Comparison of ENCODE assay signal across 8 cellular contexts in the genomic region with DNA sequence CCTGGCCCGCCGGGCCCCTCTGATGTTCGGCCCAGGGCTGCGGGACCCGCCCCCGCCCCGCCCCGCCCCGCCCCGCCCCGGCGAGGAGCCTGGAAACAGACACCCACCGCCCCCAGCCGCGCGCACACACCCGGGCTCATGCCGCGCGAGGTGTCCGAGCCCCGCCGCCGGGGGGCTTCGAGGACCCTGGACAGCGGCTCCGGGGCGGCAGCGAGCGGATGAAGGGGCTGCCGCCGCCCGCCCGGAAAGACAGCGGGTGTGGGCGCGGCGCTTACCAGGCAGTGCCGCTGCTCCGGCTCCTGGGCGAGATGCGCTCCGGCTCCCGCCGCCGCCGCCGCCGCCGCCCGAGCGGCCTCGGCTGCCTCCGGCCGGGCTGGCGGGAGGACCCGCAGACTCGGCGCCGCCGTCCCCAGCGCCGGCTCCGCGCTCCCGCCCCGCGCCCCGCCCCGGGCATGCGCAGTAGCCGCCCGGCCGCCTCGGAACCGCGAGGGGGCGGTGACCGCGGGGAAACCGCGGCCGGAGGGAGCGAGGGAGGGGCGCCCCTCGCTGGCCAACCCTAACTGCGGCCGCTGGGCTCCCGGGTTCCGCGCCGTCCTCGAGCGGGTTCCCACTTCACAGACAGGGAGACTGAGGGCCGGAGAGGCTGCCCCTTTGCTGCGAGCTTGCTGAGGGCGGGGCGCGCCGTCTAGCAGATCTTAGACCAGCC. TPM values are rescaled to one million over a fixed set of nuclear protein-coding genes. Genes with fewer than 3 reads are reported as not detected.
DNase-seq lines count a peak whose midpoint lies in the region; ATAC-seq and TF ChIP-seq lines count a peak whose summit lies in the region.

GPRIN1 (minus strand) TSS at position 433 of the 706 bp plus-strand sequence. CDS start 10,322 bp downstream, outside the sequence.

- peaks cover 3 to 5% of the 10 kb centered on the region in 2 donors for H3K27me3 ChIP-seq in naive thymus-derived CD4-positive, alpha-beta T cell (ENCODE audit: control insufficient read depth in 2 of 2, insufficient read depth in 2 of 2, low read length in 2 of 2)
- peaks cover 33% of the 10 kb centered on the region for H3K27me3 ChIP-seq in suprapubic skin

- H3K9me3 Mint-ChIP-seq in activated CD8-positive, alpha-beta T cell treated with anti-CD3 and anti-CD28 coated beads, Interleukin-2, amount 10 ng/mL, durations not matched to agents 7 days and 5 days (ENCODE audit: insufficient read depth) = no peaks in the 10 kb centered on the region
- H3K9me3 Mint-ChIP-seq in naive thymus-derived CD4-positive, alpha-beta T cell = peaks cover 0 to 7% (median 0%) of the 10 kb centered on the region in 11 donors

- H3K27ac ChIP-seq in naive thymus-derived CD4-positive, alpha-beta T cell (ENCODE audit: low read depth, low read length) = no peak within 1 kb of the TSS
- no peak within 1 kb of the TSS for H3K27ac ChIP-seq in suprapubic skin

- peak within 1 kb of the TSS; percentile 73 for H3K27ac Mint-ChIP-seq in activated CD8-positive, alpha-beta T cell treated with anti-CD3 and anti-CD28 coated beads, Interleukin-2, amount 10 ng/mL, durations not matched to agents 7 days and 5 days
- H3K27ac Mint-ChIP-seq in naive thymus-derived CD4-positive, alpha-beta T cell = peak within 1 kb of the TSS in 3 of 9 donors; percentile 21 to 77 (median 45)

- no peak for TF ChIP-seq EP300 in suprapubic skin (IDR thresholded peaks at IDR 0.05)

- ATAC-seq in GM18858 (IDR thresholded peaks at IDR 0.05; ENCODE audit: unreplicated experiment) (peak; percentile 70), HG03045 (IDR thresholded peaks at IDR 0.05; ENCODE audit: unreplicated experiment) (peak; percentile 81)
- peak; percentile 76 for ATAC-seq in activated CD8-positive, alpha-beta T cell treated with anti-CD3 and anti-CD28 coated beads, Interleukin-2, amount 10 ng/mL, durations not matched to agents 7 days and 5 days
- ATAC-seq in naive thymus-derived CD4-positive, alpha-beta T cell = peak; percentile 72

- no peak within 1 kb of the TSS for H3K4me3 ChIP-seq in naive thymus-derived CD4-positive, alpha-beta T cell (ENCODE audit: low read length)
- H3K4me3 ChIP-seq in suprapubic skin = peak within 1 kb of the TSS; percentile 55

- no peaks in the 10 kb centered on the region for H3K36me3 Mint-ChIP-seq in activated CD8-positive, alpha-beta T cell treated with anti-CD3 and anti-CD28 coated beads, Interleukin-2, amount 10 ng/mL, durations not matched to agents 7 days and 5 days (ENCODE audit: low read depth)
- H3K36me3 Mint-ChIP-seq in naive thymus-derived CD4-positive, alpha-beta T cell = peaks cover 0 to 6% (median 0%) of the 10 kb centered on the region in 5 donors

- peaks cover 41% of the 10 kb centered on the region for H3K27me3 Mint-ChIP-seq in activated CD8-positive, alpha-beta T cell treated with anti-CD3 and anti-CD28 coated beads, Interleukin-2, amount 10 ng/mL, durations not matched to agents 7 days and 5 days (ENCODE audit: low read depth)
- H3K27me3 Mint-ChIP-seq in naive thymus-derived CD4-positive, alpha-beta T cell = peaks cover 20 to 44% (median 28%) of the 10 kb centered on the region in 5 donors

- no peaks in the 10 kb centered on the region for H3K36me3 ChIP-seq in naive thymus-derived CD4-positive, alpha-beta T cell (ENCODE audit: control insufficient read depth in 2 of 3, insufficient read depth in 3 of 3, low read length in 3 of 3)
- no peaks in the 10 kb centered on the region for H3K36me3 ChIP-seq in suprapubic skin

- peak within 1 kb of the TSS; percentile 85 for H3K4me3 Mint-ChIP-seq in activated CD8-positive, alpha-beta T cell treated with anti-CD3 and anti-CD28 coated beads, Interleukin-2, amount 10 ng/mL, durations not matched to agents 7 days and 5 days
- peak within 1 kb of the TSS; percentile 82 to 95 (median 90) for H3K4me3 Mint-ChIP-seq in naive thymus-derived CD4-positive, alpha-beta T cell

- CTCF ChIA-PET in activated CD8-positive, alpha-beta T cell treated with anti-CD3 and anti-CD28 coated beads, Interleukin-2, amount 10 ng/mL, durations not matched to agents 7 days and 5 days (lab: Charles Lee) = no interaction called here
- CTCF ChIA-PET in naive thymus-derived CD4-positive, alpha-beta T cell (lab: Charles Lee) = no interaction called here

- no CpG with 5 or more reads among the region's 100 CpGs for WGBS in suprapubic skin

- POLR2A ChIA-PET in activated CD8-positive, alpha-beta T cell treated with anti-CD3 and anti-CD28 coated beads, Interleukin-2, amount 10 ng/mL, durations not matched to agents 7 days and 5 days (lab: Charles Lee) = no interaction called here
- POLR2A ChIA-PET in naive thymus-derived CD4-positive, alpha-beta T cell (lab: Charles Lee) = no interaction called here

- TF ChIP-seq CTCF in suprapubic skin (IDR thresholded peaks at IDR 0.05) = no peak

- TF ChIP-seq POLR2A in erythroblast (IDR thresholded peaks at IDR 0.05; ENCODE audit: low read length) = no peak
- TF ChIP-seq POLR2A in suprapubic skin (IDR thresholded peaks at IDR 0.05) = no peak

- peaks cover 11% of the 10 kb centered on the region for H3K4me1 Mint-ChIP-seq in activated CD8-positive, alpha-beta T cell treated with anti-CD3 and anti-CD28 coated beads, Interleukin-2, amount 10 ng/mL, durations not matched to agents 7 days and 5 days (ENCODE audit: low read depth)
- H3K4me1 Mint-ChIP-seq in naive thymus-derived CD4-positive, alpha-beta T cell = peaks cover 4 to 17% (median 12%) of the 10 kb centered on the region in 7 donors

- intact Hi-C loops in naive thymus-derived CD4-positive, alpha-beta T cell (cut with micrococcal nuclease) = loop anchor here (1.0 to 2.0 kb wide), 4 partner anchors 9 to 67 kb away; partner anchors contain the start of gene TSPAN17 (in 2 of the 2)

- no peaks in the 10 kb centered on the region for H3K9me3 ChIP-seq in naive thymus-derived CD4-positive, alpha-beta T cell (ENCODE audit: control insufficient read depth in 2 of 3, low read length in 3 of 3)
- H3K9me3 ChIP-seq in suprapubic skin = no peaks in the 10 kb centered on the region

- H3K4me1 ChIP-seq in naive thymus-derived CD4-positive, alpha-beta T cell (ENCODE audit: control insufficient read depth in 2 of 2, insufficient read depth in 2 of 2, low read length in 2 of 2) = peaks cover 3 to 4% of the 10 kb centered on the region in 2 donors
- H3K4me1 ChIP-seq in suprapubic skin = peaks cover 17% of the 10 kb centered on the region

- DNase-seq in AML-193 (lab: John Stamatoyannopoulos, UW) (peak; percentile 9 to 20), NCI-H345 treated with DMSO at 0.1 percent for 48 hours (lab: John Stamatoyannopoulos, UW; ENCODE audit: unreplicated experiment) (peak; percentile 46), erythroblast (lab: John Stamatoyannopoulos, UW) (peak; percentile 63 to 78), suprapubic skin (ENCODE audit: low spot score in 2 of 2) (no peak)
- DNase-seq in activated CD8-positive, alpha-beta T cell treated with anti-CD3 and anti-CD28 coated beads, Interleukin-2, amount 10 ng/mL, durations not matched to agents 7 days and 5 days = peak; percentile 52
- DNase-seq in naive thymus-derived CD4-positive, alpha-beta T cell = peak in 5 of 9 donors; percentile 15 to 85 (median 39)

RNA-seq across cellular contexts. Expression of gene GPRIN1, which starts in this region (rescaled TPM):
- 1 to 10 TPM; 1.9 to 2.5 TPM for total RNA-seq in activated CD8-positive, alpha-beta T cell treated with anti-CD3 and anti-CD28 coated beads, Interleukin-2, amount 10 ng/mL, durations not matched to agents 7 days and 5 days
- total RNA-seq in naive thymus-derived CD4-positive, alpha-beta T cell = 1 to 10 TPM in 1 of 5 experiments, under 1 TPM in 3, not detected in 1; 0.08 to 2.3 (median 0.32) TPM
- polyA plus RNA-seq in naive thymus-derived CD4-positive, alpha-beta T cell = not detected
- total RNA-seq in suprapubic skin = 1 to 10 TPM in 3 of 4 donors, under 1 TPM in 1; 0.24 to 2.8 (median 1.5) TPM

Comparison
In these comparisons a context has a peak if more than half of its experiments do, and no peak if none do; other contexts are left out.
1. DNase-seq: peak in AML-193 (2 of 2), NCI-H345 treated with DMSO at 0.1 percent for 48 hours (single experiment), activated CD8-positive, alpha-beta T cell treated with anti-CD3 and anti-CD28 coated beads, Interleukin-2, amount 10 ng/mL, durations not matched to agents 7 days and 5 days (single experiment), erythroblast (2 of 2) and naive thymus-derived CD4-positive, alpha-beta T cell (5 of 9); none in suprapubic skin (0 of 2).
2. Peak in every context shown above with its lines, with median percentiles within 50 percentile points of each other: ATAC-seq.